ENCODE assay signal across 20 cellular contexts in genomic region chr7:44060091-44060947, GRCh38. TPM values are rescaled to one million over a fixed set of nuclear protein-coding genes. Genes with fewer than 3 reads are reported as not detected.
DNase-seq lines count a peak whose midpoint lies in the region; ATAC-seq and TF ChIP-seq lines count a peak whose summit lies in the region.
"Had no signal": no experiment of that assay in that cellular context is flagged by ENCODE, and none has a peak within 500 bp of the region (broad histone marks: within the 10 kb centered on the region; RNA-seq: fewer than 3 reads in every experiment).

No MANE protein-coding gene starts in this region.

- intact Hi-C loops in activated B cell treated with CpG ODN at 0.5 μM for 24 hours (cut with micrococcal nuclease) = no loop called here
- intact Hi-C loops in left colon (cut with DNase I, micrococcal nuclease) = no loop called here
- intact Hi-C loops in spleen (cut with DNase I; ENCODE audit: low total_unique reads) = no loop called here

- no peaks in the 10 kb centered on the region for H3K9me3 ChIP-seq in spleen
- H3K9me3 ChIP-seq: left lung had no signal

- H3K4me3 Mint-ChIP-seq in activated T-cell treated with anti-CD3 and anti-CD28 coated beads, Interleukin-2, amount 50 U/mL, for 24 hours = no peak overlapping the region
- peak overlapping the region; percentile 82 for H3K4me3 Mint-ChIP-seq in activated B cell treated with CpG ODN at 0.5 μM for 24 hours
- H3K4me3 Mint-ChIP-seq: CD4-positive, alpha-beta T cell had no signal

- no peak overlapping the region for H3K4me3 ChIP-seq in spleen
- H3K4me3 ChIP-seq: left lung, PC-9 had no signal

- H3K36me3 ChIP-seq in spleen = peaks cover 5 to 82% (median 70%) of the 10 kb centered on the region in 6 donors

- 92 to 96% (median 95%) methylated on average over 20 to 21 of the region's 21 CpGs for WGBS in spleen, 5 donors

- no peaks in the 10 kb centered on the region for H3K27me3 Mint-ChIP-seq in activated T-cell treated with anti-CD3 and anti-CD28 coated beads, Interleukin-2, amount 50 U/mL, for 24 hours
- no peaks in the 10 kb centered on the region for H3K27me3 Mint-ChIP-seq in activated B cell treated with CpG ODN at 0.5 μM for 24 hours
- H3K27me3 Mint-ChIP-seq: CD4-positive, alpha-beta T cell had no signal

- peak; percentile 25 for DNase-seq in activated T-cell treated with anti-CD3 and anti-CD28 coated beads, Interleukin-2, amount 50 U/mL, for 24 hours
- DNase-seq in activated T-cell treated with anti-CD3 and anti-CD28 coated beads for 4 hours = no peak
- peak; percentile 14 for DNase-seq in activated B cell treated with CpG ODN at 0.5 μM for 24 hours
- peak; percentile 2 to 19 for DNase-seq in left colon
- DNase-seq in spleen = peak; percentile 72
- DNase-seq in NCI-H2227 (lab: John Stamatoyannopoulos, UW; ENCODE audit: unreplicated experiment) = no peak
- no peak for DNase-seq in NCI-H2227 treated with DMSO at 0.1 percent for 48 hours (lab: John Stamatoyannopoulos, UW)
- DNase-seq: cortex of kidney; foreskin keratinocyte; NCI-H1417 treated with DMSO at 0.1 percent for 48 hours; NCI-H2171 treated with DMSO at 0.1 percent for 48 hours; NCI-H82; PC-9; stimulated activated naive CD4-positive, alpha-beta T cell treated with Interleukin-2 at 50 U/mL for 16 hours; trophoblast cell had no signal

- ATAC-seq in activated B cell treated with CpG ODN at 0.5 μM for 24 hours (ENCODE audit: low read depth) = no peak
- ATAC-seq in left colon = no peak
- ATAC-seq in HG03175 (IDR thresholded peaks at IDR 0.05; ENCODE audit: unreplicated experiment) = no peak
- ATAC-seq: foreskin keratinocyte, left lung had no signal

- peak overlapping the region in 5 of 8 donors; percentile 80 to 94 (median 87) for H3K27ac ChIP-seq in spleen
- H3K27ac ChIP-seq: foreskin keratinocyte, left lung, PC-9 had no signal

- CTCF ChIA-PET in activated B cell treated with CpG ODN at 0.5 μM for 24 hours (lab: Charles Lee) = no interaction called here

- H3K4me1 Mint-ChIP-seq in activated T-cell treated with anti-CD3 and anti-CD28 coated beads, Interleukin-2, amount 50 U/mL, for 24 hours (ENCODE audit: low read depth) = peaks cover 25% of the 10 kb centered on the region
- H3K4me1 Mint-ChIP-seq in activated B cell treated with CpG ODN at 0.5 μM for 24 hours = peaks cover 70% of the 10 kb centered on the region

- no peak for TF ChIP-seq POLR2A in spleen (IDR thresholded peaks at IDR 0.05)

- POLR2A ChIA-PET in activated B cell treated with CpG ODN at 0.5 μM for 24 hours (lab: Charles Lee) = interaction anchor here (1.0 to 2.3 kb wide), 3 partner anchors 13 to 21 kb away, joined by 3 to 9 read pairs (median 3); no protein-coding TSS in a partner anchor

- H3K27ac Mint-ChIP-seq in activated T-cell treated with anti-CD3 and anti-CD28 coated beads, Interleukin-2, amount 50 U/mL, for 24 hours = peak overlapping the region; percentile 57
- peak overlapping the region; percentile 98 for H3K27ac Mint-ChIP-seq in activated B cell treated with CpG ODN at 0.5 μM for 24 hours
- H3K27ac Mint-ChIP-seq: CD4-positive, alpha-beta T cell had no signal

- no peaks in the 10 kb centered on the region for H3K9me3 Mint-ChIP-seq in activated T-cell treated with anti-CD3 and anti-CD28 coated beads, Interleukin-2, amount 50 U/mL, for 24 hours
- H3K9me3 Mint-ChIP-seq in activated B cell treated with CpG ODN at 0.5 μM for 24 hours = no peaks in the 10 kb centered on the region
- H3K9me3 Mint-ChIP-seq: CD4-positive, alpha-beta T cell had no signal

- peaks cover 73% of the 10 kb centered on the region for H3K36me3 Mint-ChIP-seq in activated T-cell treated with anti-CD3 and anti-CD28 coated beads, Interleukin-2, amount 50 U/mL, for 24 hours (ENCODE audit: low read depth)
- H3K36me3 Mint-ChIP-seq in activated B cell treated with CpG ODN at 0.5 μM for 24 hours (ENCODE audit: low read depth) = peaks cover 80% of the 10 kb centered on the region

- H3K27me3 ChIP-seq in spleen (replicated peaks in 1 of 7) = no peaks in the 10 kb centered on the region
- H3K27me3 ChIP-seq: left lung had no signal

- TF ChIP-seq CTCF in activated B cell treated with CpG ODN at 0.5 μM for 24 hours (IDR thresholded peaks at IDR 0.05) (no peak), spleen (IDR thresholded peaks at IDR 0.05 in 8 of 11, conservative IDR thresholded peaks at IDR 0.05 in 3 of 11) (no peak)

- H3K4me1 ChIP-seq in spleen = peaks cover 17 to 99% (median 78%) of the 10 kb centered on the region in 6 donors
- H3K4me1 ChIP-seq: foreskin keratinocyte had no signal

RNA-seq across cellular contexts. Expression of gene PGAM2, which starts 5.0 kb away (rescaled TPM):
- total RNA-seq in activated B cell treated with CpG ODN at 0.5 μM for 24 hours = 1.1 and 1.2 TPM in 2 replicates
- under 1 TPM; 0.58 to 0.64 TPM for total RNA-seq in left colon
- 1 to 10 TPM in 4 of 7 donors, under 1 TPM in 2, not detected in 1; 0.75 to 2.8 (median 1.2) TPM for total RNA-seq in spleen
- 1 to 10 TPM; 1.6 to 4.0 (median 2.6) TPM for polyA plus RNA-seq in spleen
- total RNA-seq: A673, SK-MEL-5 had no signal

RNA-seq across cellular contexts. Expression of gene DBNL, which starts 15.8 kb away (rescaled TPM):
- total RNA-seq in activated B cell treated with CpG ODN at 0.5 μM for 24 hours = 198 and 210 TPM in 2 replicates
- 10 to 100 TPM; 87.0 to 90.5 TPM for total RNA-seq in left colon
- 100 to 1,000 TPM; 169 to 257 (median 210) TPM for total RNA-seq in spleen
- 100 to 1,000 TPM; 118 to 205 (median 134) TPM for polyA plus RNA-seq in spleen

RNA-seq across cellular contexts. Expression of gene POLM, which starts 22.0 kb away (rescaled TPM):
- total RNA-seq in activated B cell treated with CpG ODN at 0.5 μM for 24 hours (53.0 and 69.7 TPM in 2 replicates), left colon (10 to 100 TPM; 20.7 to 22.8 TPM), spleen (100 to 1,000 TPM in 1 of 7 donors, 10 to 100 TPM in 6; 42.8 to 104 (median 63.4) TPM)
- 10 to 100 TPM; 22.0 to 44.9 (median 30.3) TPM for polyA plus RNA-seq in spleen

RNA-seq across cellular contexts. Expression of gene AEBP1, which starts 43.8 kb away (rescaled TPM):
- 17.4 and 21.7 TPM in 2 replicates for total RNA-seq in activated B cell treated with CpG ODN at 0.5 μM for 24 hours
- total RNA-seq in left colon = 10 to 100 TPM; 20.1 to 59.6 TPM
- 100 to 1,000 TPM in 2 of 7 donors, 10 to 100 TPM in 5; 67.5 to 106 (median 88.3) TPM for total RNA-seq in spleen
- polyA plus RNA-seq in spleen = 10 to 100 TPM; 41.3 to 71.7 (median 49.7) TPM
- total RNA-seq: SK-MEL-5 had no signal

Comparison
In these comparisons a context has a peak if more than half of its experiments do, and no peak if none do; other contexts are left out.
1. DNase-seq: peak in activated T-cell treated with anti-CD3 and anti-CD28 coated beads, Interleukin-2, amount 50 U/mL, for 24 hours (single experiment), activated B cell treated with CpG ODN at 0.5 μM for 24 hours (single experiment), left colon (2 of 2) and spleen (single experiment); none in activated T-cell treated with anti-CD3 and anti-CD28 coated beads for 4 hours (single experiment), NCI-H2227 (single experiment) and NCI-H2227 treated with DMSO at 0.1 percent for 48 hours (single experiment).